Comparison of ENCODE assay signal across 11 cellular contexts in genomic region chr3:138381413-138381901, GRCh38. TPM values are rescaled to one million over a fixed set of nuclear protein-coding genes. Genes with fewer than 3 reads are reported as not detected.
DNase-seq lines count a peak whose midpoint lies in the region; FAIRE-seq and TF ChIP-seq lines count a peak whose summit lies in the region.
"Had no signal": no experiment of that assay in that cellular context is flagged by ENCODE, and none has a peak within 500 bp of the region (broad histone marks: within the 10 kb centered on the region; RNA-seq: fewer than 3 reads in every experiment).

No MANE protein-coding gene starts in this region.

- no peak overlapping the region for H4K5ac ChIP-seq in H1 (ENCODE audit: insufficient read length, low read depth, low read length)

- no peaks in the 10 kb centered on the region for H3K27me3 ChIP-seq in H1 (replicated peaks in 1 of 4; ENCODE audit: control insufficient read depth in 3 of 4, extremely low read depth in 1 of 4, insufficient read depth in 3 of 4, low read length in 3 of 4)
- H3K27me3 ChIP-seq in mesenchymal stem cell (ENCODE audit: control insufficient read depth in 1 of 2, insufficient read depth in 1 of 2, low read length in 2 of 2) = no peaks in the 10 kb centered on the region
- H3K27me3 ChIP-seq in stomach = no peaks in the 10 kb centered on the region

- H4K8ac ChIP-seq in H1 (ENCODE audit: extremely low read depth, insufficient read depth, low read length) (peak overlapping the region; percentile 64; the same call in 1 of the 2 replicates), mesenchymal stem cell (ENCODE audit: low read length) (no peak overlapping the region)

- no peak overlapping the region for H3K4ac ChIP-seq in H1 (replicated peaks; ENCODE audit: insufficient read length, low read depth, low read length)
- no peak overlapping the region for H3K4ac ChIP-seq in mesenchymal stem cell (ENCODE audit: low read depth in 1 of 2, low read length in 2 of 2)

- H2BK5ac ChIP-seq in H1 (ENCODE audit: low read depth, low read length) = no peak overlapping the region; the same call in 1 of the 2 replicates
- no peak overlapping the region for H2BK5ac ChIP-seq in mesenchymal stem cell (ENCODE audit: low read depth, low read length, poor library complexity, severe bottlenecking)

- no peaks in the 10 kb centered on the region for H3K9me3 Mint-ChIP-seq in activated naive CD8-positive, alpha-beta T cell treated with anti-CD3 and anti-CD28 coated beads for 36 hours

- POLR2A ChIA-PET in H1 (lab: Charles Lee; ENCODE audit: partially characterized antibody) = no interaction called here

- H3K36me3 ChIP-seq in H1 (ENCODE audit: control insufficient read depth in 2 of 4, insufficient read depth in 4 of 4, low read length in 3 of 4) = no peaks in the 10 kb centered on the region
- H3K36me3 ChIP-seq in mesenchymal stem cell (ENCODE audit: control insufficient read depth in 1 of 2, insufficient read depth in 2 of 2, low read depth in 1 of 2, low read length in 2 of 2) = peaks cover 16 to 17% of the 10 kb centered on the region in 2 experiments
- peaks cover 0 to 10% (median 2%) of the 10 kb centered on the region in 4 donors for H3K36me3 ChIP-seq in stomach

- H2BK15ac ChIP-seq in H1 (ENCODE audit: low read length) = no peak overlapping the region
- no peak overlapping the region for H2BK15ac ChIP-seq in mesenchymal stem cell (ENCODE audit: low read depth, poor library complexity, severe bottlenecking)

- no peak overlapping the region for H2BK12ac ChIP-seq in H1 (ENCODE audit: low read depth, low read length)
- no peak overlapping the region for H2BK12ac ChIP-seq in mesenchymal stem cell (ENCODE audit: low read length in 2 of 2)

- TF ChIP-seq EP300 in H1 (IDR thresholded peaks at IDR 0.05; ENCODE audit: borderline replicate concordance in 1 of 2, low read depth in 2 of 2, low read length in 2 of 2) (no peak), stomach (IDR thresholded peaks at IDR 0.05) (no peak)

- 92% methylated on average over 5 of the region's 5 CpGs; no CpG with 5 or more reads in 1 of the 2 experiments for WGBS in H1 (ENCODE audit: extremely low coverage in 1 of 2, insufficient coverage in 1 of 2, insufficient read length in 1 of 2, insufficient replicate concordance in 2 of 2, low coverage in 1 of 2, low lambda C conversion rate in 2 of 2, missing lambda C conversion rate in 1 of 2), 2 experiments
- 84% methylated on average over 5 of the region's 5 CpGs for WGBS in mesenchymal stem cell
- 67 to 81% (median 78%) methylated on average over 5 of the region's 5 CpGs for whole genome bisulfite sequencing in stomach, 5 donors

- H3K27ac Mint-ChIP-seq in activated naive CD8-positive, alpha-beta T cell treated with anti-CD3 and anti-CD28 coated beads for 36 hours = no peak overlapping the region

- no peak for FAIRE-seq in H1 (lab: Jason Lieb, UNC)

- H3K9me3 ChIP-seq in H1 (ENCODE audit: insufficient read depth in 2 of 2, low read depth in 1 of 2, low read length in 1 of 2) (no peaks in the 10 kb centered on the region), mesenchymal stem cell (ENCODE audit: control insufficient read depth, low read length) (no peaks in the 10 kb centered on the region), stomach (no peaks in the 10 kb centered on the region)

- no peaks in the 10 kb centered on the region for H3K23me2 ChIP-seq in H1 (ENCODE audit: low read depth, low read length)

- no peak overlapping the region for H3K4me3 Mint-ChIP-seq in activated naive CD8-positive, alpha-beta T cell treated with anti-CD3 and anti-CD28 coated beads for 36 hours

- no peak overlapping the region for H2BK20ac ChIP-seq in H1 (ENCODE audit: low read length)

- H3K36me3 Mint-ChIP-seq in activated naive CD8-positive, alpha-beta T cell treated with anti-CD3 and anti-CD28 coated beads for 36 hours = no peaks in the 10 kb centered on the region

- TF ChIP-seq CTCF in H1 (IDR thresholded peaks at IDR 0.05; ENCODE audit: control extremely low read depth in 1 of 3, insufficient read depth in 1 of 3, low read depth in 1 of 3, low read length in 3 of 3) (no peak), stomach (IDR thresholded peaks at IDR 0.05) (no peak)

- H3K9ac ChIP-seq in H1 (replicated peaks in 1 of 4; ENCODE audit: extremely low read depth in 1 of 4, low read depth in 3 of 4, low read length in 3 of 4) (no peak overlapping the region), mesenchymal stem cell (ENCODE audit: low read length) (peak overlapping the region; percentile 51)

- H3K18ac ChIP-seq in H1 (ENCODE audit: extremely low read depth, low read length) = peak overlapping the region; percentile 3; the same call in 1 of the 2 replicates
- no peak overlapping the region for H3K18ac ChIP-seq in mesenchymal stem cell (ENCODE audit: low read depth in 1 of 2, low read length in 2 of 2)

- H2AK5ac ChIP-seq in H1 (ENCODE audit: low read depth, low read length) (no peak overlapping the region), mesenchymal stem cell (ENCODE audit: low read length, severe bottlenecking) (no peak overlapping the region)

- no peaks in the 10 kb centered on the region for H4K20me1 ChIP-seq in H1 (replicated peaks in 1 of 2; ENCODE audit: control insufficient read depth in 1 of 2, insufficient read depth in 2 of 2, low read length in 2 of 2)

- H3K79me1 ChIP-seq in H1 (ENCODE audit: low read depth, low read length) (no peaks in the 10 kb centered on the region), mesenchymal stem cell (replicated peaks; ENCODE audit: low read length, poor library complexity, severe bottlenecking) (peaks cover 30% of the 10 kb centered on the region)

- H3K4me3 ChIP-seq in H1 (ENCODE audit: extremely low read depth in 1 of 4, insufficient read depth in 2 of 4, low read depth in 3 of 4, low read length in 4 of 4) = no peak overlapping the region
- H3K4me3 ChIP-seq in mesenchymal stem cell (ENCODE audit: insufficient read depth in 1 of 2, low read depth in 1 of 2, low read length in 2 of 2) = no peak overlapping the region
- no peak overlapping the region for H3K4me3 ChIP-seq in stomach

- H3K79me2 ChIP-seq in H1 (ENCODE audit: control insufficient read depth in 1 of 2, insufficient read depth in 2 of 2, low read length in 2 of 2) = no peaks in the 10 kb centered on the region

- intact Hi-C loops in stomach (cut with DNase I; ENCODE audit: low total_unique reads) = no loop called here

- H3K4me1 Mint-ChIP-seq in activated naive CD8-positive, alpha-beta T cell treated with anti-CD3 and anti-CD28 coated beads for 36 hours = no peaks in the 10 kb centered on the region

- no peak for TF ChIP-seq RAD21 in H1 (IDR thresholded peaks at IDR 0.05 in 1 of 2, conservative IDR thresholded peaks at IDR 0.05 in 1 of 2; ENCODE audit: low read depth in 2 of 2, low read length in 2 of 2)

- H2BK120ac ChIP-seq in H1 (replicated peaks; ENCODE audit: low read depth, low read length) (no peak overlapping the region), mesenchymal stem cell (ENCODE audit: low read depth, low read length) (no peak overlapping the region)

- DNase-seq in LHCN-M2 (ENCODE audit: low read depth) (peak; percentile 46), H1 (ENCODE audit: low read depth in 1 of 2, low spot score in 2 of 2) (no peak), mesenchymal stem cell (peak; percentile 37), stomach (no peak), ureter (ENCODE audit: low spot score) (no peak), GOT3 (lab: John Stamatoyannopoulos, UW) (no peak), NCI-H1436 treated with DMSO at 0.1 percent for 48 hours (lab: John Stamatoyannopoulos, UW) (no peak)
- no peak for DNase-seq in activated naive CD8-positive, alpha-beta T cell treated with anti-CD3 and anti-CD28 coated beads for 36 hours
- DNase-seq: activated CD4-positive, alpha-beta T cell treated with anti-CD3 and anti-CD28 coated beads, Interleukin-2, amount 50 U/mL, for 48 hours; central memory CD4-positive, alpha-beta T cell; OCI-M1 had no signal

- H3K27ac ChIP-seq in H1 (ENCODE audit: low read depth, low read length) (no peak overlapping the region), mesenchymal stem cell (ENCODE audit: low read length, poor library complexity, severe bottlenecking) (no peak overlapping the region), stomach (peak overlapping the region in 4 of 5 donors; percentile 40 to 71 (median 54))

- H3K14ac ChIP-seq in H1 (ENCODE audit: insufficient read length) (no peak overlapping the region), mesenchymal stem cell (ENCODE audit: low read length in 2 of 2) (no peak overlapping the region)

- no peak overlapping the region for H3K56ac ChIP-seq in H1 (replicated peaks; ENCODE audit: insufficient read length, low read depth, low read length)

- no peak overlapping the region for H3K23ac ChIP-seq in H1 (ENCODE audit: insufficient read length)
- H3K23ac ChIP-seq in mesenchymal stem cell (ENCODE audit: low read length in 2 of 2) = no peak overlapping the region

- H4K91ac ChIP-seq in H1 (replicated peaks; ENCODE audit: insufficient read length, low read length) = no peak overlapping the region
- no peak overlapping the region for H4K91ac ChIP-seq in mesenchymal stem cell (ENCODE audit: low read length)

- no peak overlapping the region for H2AFZ ChIP-seq in H1 (ENCODE audit: low read length)
- H2AFZ ChIP-seq in mesenchymal stem cell (ENCODE audit: low read depth, low read length) = no peak overlapping the region

- H3K4me2 ChIP-seq in H1 (ENCODE audit: insufficient read depth in 1 of 2, low read depth in 2 of 2, low read length in 2 of 2) = no peak overlapping the region
- H3K4me2 ChIP-seq in mesenchymal stem cell (ENCODE audit: low read length, poor library complexity, severe bottlenecking) = no peak overlapping the region

- no peak for TF ChIP-seq POLR2A in H1 (IDR thresholded peaks at IDR 0.05; ENCODE audit: control extremely low read depth in 1 of 2, low read depth in 2 of 2, low read length in 2 of 2)
- TF ChIP-seq POLR2A in stomach (IDR thresholded peaks at IDR 0.05) = no peak

- H3K4me1 ChIP-seq in H1 (replicated peaks in 1 of 4; ENCODE audit: control insufficient read depth in 3 of 4, insufficient read depth in 4 of 4, low read length in 3 of 4) = 0 out of 7 replicates have a peak, but pooled peaks cover 0 to 2% (median 0%) of the 10 kb centered on the region in 4 experiments
- H3K4me1 ChIP-seq in mesenchymal stem cell (ENCODE audit: control insufficient read depth, insufficient read depth, low read depth, low read length) = peaks cover 9% of the 10 kb centered on the region
- H3K4me1 ChIP-seq in stomach = peaks cover 8 to 22% (median 17%) of the 10 kb centered on the region in 4 donors

- CTCF ChIA-PET in H1 (lab: Charles Lee; ENCODE audit: partially characterized antibody) = interaction anchor here (0.8 to 1.0 kb wide), 2 partner anchors 11 to 75 kb away, joined by 3 read pairs; no protein-coding TSS in a partner anchor

- no peaks in the 10 kb centered on the region for H3K27me3 Mint-ChIP-seq in activated naive CD8-positive, alpha-beta T cell treated with anti-CD3 and anti-CD28 coated beads for 36 hours

RNA-seq across cellular contexts. Expression of gene MRAS, which starts 33.1 kb away (rescaled TPM):
- total RNA-seq in LHCN-M2 (2014; rRNA removed) = 40.8 and 58.8 TPM in 2 replicates
- 115 TPM for polyA plus RNA-seq in LHCN-M2 (2012)
- total RNA-seq in H1 (2021; fragmentation: NEBNext Ultra II Directional; extraction: Animal tissue kit (Norgen Biotek cat#: 25700)) = 15.6 and 16.2 TPM in 2 replicates
- 10.6 and 15.1 TPM in 2 replicates for polyA plus RNA-seq in H1 (2011; rRNA removed)
- 10.6 TPM for polyA plus RNA-seq in H1 (2011; cell fraction: cytosol; rRNA removed)
- polyA plus RNA-seq in H1 (2011; cell fraction: nucleus; rRNA removed) = 12.2 TPM
- 10.5 to 14.7 TPM (median 12.3 TPM) in 4 replicates for polyA plus RNA-seq in H1 (2012, experiment 1 of 2)
- polyA plus RNA-seq in H1 (2012, experiment 2 of 2) = 4.4 TPM
- 10.0 TPM for polyA plus RNA-seq in H1 (2013, experiment 1 of 2)
- 9.6 TPM for polyA plus RNA-seq in H1 (2013, experiment 2 of 2)
- polyA minus RNA-seq in H1 (2011; rRNA and poly(A)+ RNA removed) = 14.3 and 17.3 TPM in 2 replicates
- polyA minus RNA-seq in H1 (2011; cell fraction: cytosol; rRNA and poly(A)+ RNA removed) = 4.1 TPM
- 9.0 TPM for polyA minus RNA-seq in H1 (2011; cell fraction: nucleus; rRNA and poly(A)+ RNA removed)
- 15.9 TPM for polyA plus RNA-seq in mesenchymal stem cell (2013, experiment 1 of 2)
- polyA plus RNA-seq in mesenchymal stem cell (2013, experiment 2 of 2) = 18.1 TPM
- total RNA-seq in stomach = 10 to 100 TPM in 4 of 5 donors, 1 to 10 TPM in 1; 5.5 to 28.0 (median 11.0) TPM
- 10 to 100 TPM in 1 of 3 donors, 1 to 10 TPM in 2; 4.4 to 10.3 (median 7.6) TPM for polyA plus RNA-seq in stomach
- 26.2 TPM for total RNA-seq in ureter
- total RNA-seq in activated naive CD8-positive, alpha-beta T cell treated with anti-CD3 and anti-CD28 coated beads for 36 hours = under 1 TPM; 0.16 to 0.54 TPM

RNA-seq across cellular contexts. Expression of gene NME9, which starts 51.8 kb away (rescaled TPM):
- total RNA-seq in LHCN-M2 (2014; rRNA removed) (not detected in 2 replicates), stomach (under 1 TPM in 1 of 5 donors, not detected in 4; 0.55 TPM), ureter (0.49 TPM)
- 0.21 TPM for polyA plus RNA-seq in LHCN-M2 (2012)
- total RNA-seq in H1 (2021; fragmentation: NEBNext Ultra II Directional; extraction: Animal tissue kit (Norgen Biotek cat#: 25700)) = not detected in 2 replicates
- polyA plus RNA-seq in H1 (2011; rRNA removed) (0.11 TPM in 1 of 2 replicates, not detected in the other), stomach (under 1 TPM in 1 of 3 donors, not detected in 2; 0.13 TPM)
- 0.35 TPM for polyA plus RNA-seq in H1 (2011; cell fraction: cytosol; rRNA removed)
- 0.74 TPM for polyA plus RNA-seq in H1 (2011; cell fraction: nucleus; rRNA removed)
- polyA plus RNA-seq in H1 (2012, experiment 1 of 2) = 0.23 to 0.76 TPM (median 0.30 TPM) in 4 replicates
- not detected for polyA plus RNA-seq in H1 (2012, experiment 2 of 2)
- polyA plus RNA-seq in H1 (2013, experiment 1 of 2) = 0.20 TPM
- polyA plus RNA-seq in H1 (2013, experiment 2 of 2) = 0.11 TPM
- 0.54 and 1.4 TPM in 2 replicates for polyA minus RNA-seq in H1 (2011; rRNA and poly(A)+ RNA removed)
- not detected for polyA minus RNA-seq in H1 (2011; cell fraction: cytosol; rRNA and poly(A)+ RNA removed)
- 1.2 TPM for polyA minus RNA-seq in H1 (2011; cell fraction: nucleus; rRNA and poly(A)+ RNA removed)
- 0.04 TPM for polyA plus RNA-seq in mesenchymal stem cell (2013, experiment 1 of 2)
- polyA plus RNA-seq in mesenchymal stem cell (2013, experiment 2 of 2) = not detected
- total RNA-seq in activated naive CD8-positive, alpha-beta T cell treated with anti-CD3 and anti-CD28 coated beads for 36 hours = not detected

RNA-seq across cellular contexts. Expression of gene ESYT3, which starts 53.0 kb away (rescaled TPM):
- total RNA-seq in LHCN-M2 (2014; rRNA removed) (0.90 and 1.0 TPM in 2 replicates), stomach (1 to 10 TPM in 4 of 5 donors, not detected in 1; 2.8 to 7.1 (median 4.2) TPM), ureter (0.94 TPM)
- polyA plus RNA-seq in LHCN-M2 (2012) = 0.23 TPM
- total RNA-seq in H1 (2021; fragmentation: NEBNext Ultra II Directional; extraction: Animal tissue kit (Norgen Biotek cat#: 25700)) = 7.0 and 7.3 TPM in 2 replicates
- polyA plus RNA-seq in H1 (2011; rRNA removed) (4.3 and 4.4 TPM in 2 replicates), stomach (under 1 TPM; 0.44 to 0.53 (median 0.46) TPM)
- polyA plus RNA-seq in H1 (2011; cell fraction: cytosol; rRNA removed) = 4.3 TPM
- 19.2 TPM for polyA plus RNA-seq in H1 (2011; cell fraction: nucleus; rRNA removed)
- polyA plus RNA-seq in H1 (2012, experiment 1 of 2) = 4.3 to 6.6 TPM (median 5.3 TPM) in 4 replicates
- polyA plus RNA-seq in H1 (2012, experiment 2 of 2) = 1.4 TPM
- 4.7 TPM for polyA plus RNA-seq in H1 (2013, experiment 1 of 2)
- 4.9 TPM for polyA plus RNA-seq in H1 (2013, experiment 2 of 2)
- polyA minus RNA-seq in H1 (2011; rRNA and poly(A)+ RNA removed) = 9.0 and 12.1 TPM in 2 replicates
- polyA minus RNA-seq in H1 (2011; cell fraction: cytosol; rRNA and poly(A)+ RNA removed) = 5.9 TPM
- 23.7 TPM for polyA minus RNA-seq in H1 (2011; cell fraction: nucleus; rRNA and poly(A)+ RNA removed)
- not detected for polyA plus RNA-seq in mesenchymal stem cell (2013, experiment 1 of 2)
- polyA plus RNA-seq in mesenchymal stem cell (2013, experiment 2 of 2) = 0.01 TPM
- total RNA-seq in activated naive CD8-positive, alpha-beta T cell treated with anti-CD3 and anti-CD28 coated beads for 36 hours = under 1 TPM; 0.21 to 0.52 TPM

Comparison
In these comparisons a context has a peak if more than half of its experiments do, and no peak if none do; other contexts are left out.
1. DNase-seq: peak in LHCN-M2 (single experiment) and mesenchymal stem cell (single experiment); none in H1 (0 of 2), stomach (single experiment), ureter (single experiment), GOT3 (single experiment), NCI-H1436 treated with DMSO at 0.1 percent for 48 hours (single experiment) and activated naive CD8-positive, alpha-beta T cell treated with anti-CD3 and anti-CD28 coated beads for 36 hours (single experiment).
2. H3K27ac ChIP-seq: peak in stomach (4 of 5); none in H1 (single experiment) and mesenchymal stem cell (single experiment).
3. RNA of gene MRAS, which starts 33.1 kb away (total RNA-seq): 40.8 to 58.8 TPM in LHCN-M2, 26.2 TPM in ureter (single experiment), 15.6 to 16.2 TPM in H1 and 5.5 to 28.0 TPM in stomach; 0.16 to 0.54 TPM in activated naive CD8-positive, alpha-beta T cell treated with anti-CD3 and anti-CD28 coated beads for 36 hours; every median in the first group is over 4 times any median in the second.